In genomic region chr19:54190942-54191670, GRCh38 we compare ENCODE assay signal across 8 cellular contexts. TPM values are rescaled to one million over a fixed set of nuclear protein-coding genes. Genes with fewer than 3 reads are reported as not detected.
A peak's percentile ranks its signal among the peaks of the same experiment; 100 is the strongest.
DNase-seq lines count a peak whose midpoint lies in the region; ATAC-seq and TF ChIP-seq lines count a peak whose summit lies in the region.

Gene TSEN34, plus strand, starts transcription at chr19:54191308. Its CDS starts 57 bp downstream, at chr19:54191365.

- H3K9me3 ChIP-seq in Panc1 (ENCODE audit: control insufficient read depth, insufficient read depth, low read depth, low read length) (no peaks in the 10 kb centered on the region), thyroid gland (no peaks in the 10 kb centered on the region)

- peaks cover 13% of the 10 kb centered on the region; the same call in 1 of the 2 replicates for H3K4me1 ChIP-seq in Panc1 (ENCODE audit: control insufficient read depth, insufficient read depth, low read length)
- peaks cover 18 to 19% of the 10 kb centered on the region in 2 donors for H3K4me1 ChIP-seq in thyroid gland

- in situ Hi-C loops in Panc1 (cut with HindIII; ENCODE audit: low pct_unique_long_range_greater_than_20kb, low sequenced_read_pairs) = no loop called here

- no peaks in the 10 kb centered on the region for H3K27me3 Mint-ChIP-seq in IgD-negative memory B cell

- POLR2A ChIA-PET in Panc1 (lab: Charles Lee) = interaction anchor here (0.6 to 4.1 kb wide), 8 partner anchors 9 to 395 kb away, joined by 3 to 18 read pairs (median 4); partner anchors contain the start of genes CDC42EP5 and RPS9

- peak; percentile 19 for ATAC-seq in GM21576 (IDR thresholded peaks at IDR 0.05; ENCODE audit: unreplicated experiment)
- ATAC-seq in Panc1 = peak; percentile 55

- TSS peak; percentile 71 for BruUV-seq in Panc1 (replicated peaks; lab: Mats Ljungman, UMichigan)

- H3K9me3 Mint-ChIP-seq in IgD-negative memory B cell = no peaks in the 10 kb centered on the region

- H3K4me3 Mint-ChIP-seq in IgD-negative memory B cell = peak within 1 kb of the TSS; percentile 94 to 100 (median 98)

- intact Hi-C loops in Panc1 (cut with micrococcal nuclease; ENCODE audit: unreplicated experiment) (no loop called here), thyroid gland (cut with DNase I) (no loop called here)

- H3K36me3 ChIP-seq in Panc1 (ENCODE audit: control insufficient read depth, insufficient read depth, low read length) (peaks cover 13% of the 10 kb centered on the region), thyroid gland (peaks cover 0 to 9% of the 10 kb centered on the region in 2 donors)

- H3K27ac ChIP-seq in Panc1 (ENCODE audit: low read length) (peak within 1 kb of the TSS; percentile 96), thyroid gland (peak within 1 kb of the TSS; percentile 98 to 100 (median 99))

- no peaks in the 10 kb centered on the region for H3K27me3 ChIP-seq in Panc1 (ENCODE audit: control insufficient read depth, insufficient read depth, low read length)
- H3K27me3 ChIP-seq in thyroid gland = no peaks in the 10 kb centered on the region

- peak in 1 of 2 donors; percentile 76 for TF ChIP-seq POLR2A in thyroid gland (IDR thresholded peaks at IDR 0.05)

- H3K4me1 Mint-ChIP-seq in IgD-negative memory B cell = peaks cover 9 to 18% (median 12%) of the 10 kb centered on the region in 3 donors

- H3K27ac Mint-ChIP-seq in IgD-negative memory B cell = peak within 1 kb of the TSS; percentile 98 to 100 (median 99)

- TF ChIP-seq CTCF in Panc1 (IDR thresholded peaks at IDR 0.05) = no peak
- TF ChIP-seq CTCF in thyroid gland (IDR thresholded peaks at IDR 0.05) = no peak

- WGBS in thyroid gland, 2 donors = 0 to 1% methylated on average over 13 to 18 of the region's 76 CpGs

- no peaks in the 10 kb centered on the region for H3K36me3 Mint-ChIP-seq in IgD-negative memory B cell

- peak; percentile 88 for DNase-seq in EL
- DNase-seq in Panc1 (ENCODE audit: low read depth, low spot score) = no peak
- DNase-seq in activated naive CD4-positive, alpha-beta T cell (lab: John Stamatoyannopoulos, UW) = peak; percentile 84 to 92 (median 90)
- DNase-seq in glomerular endothelial cell (ENCODE audit: extremely low read depth, low read depth, low spot score) = no peak
- peak; percentile 83 for DNase-seq in occipital lobe (lab: John Stamatoyannopoulos, UW)
- DNase-seq in thyroid gland = peak; percentile 89 to 91

- H3K4me3 ChIP-seq in Panc1 (ENCODE audit: low read depth in 2 of 2, low read length in 2 of 2) (peak within 1 kb of the TSS; percentile 85 to 87), thyroid gland (replicated peaks in 1 of 3) (peak within 1 kb of the TSS; percentile 71 to 94 (median 79))

- CTCF ChIA-PET in Panc1 (lab: Charles Lee) = interaction anchor here (0.5 to 1.5 kb wide), 5 partner anchors 39 to 211 kb away, joined by 3 to 8 read pairs (median 3); no protein-coding TSS in a partner anchor

RNA-seq across cellular contexts. Expression of gene TSEN34, which starts in this region (rescaled TPM):
- polyA plus RNA-seq in IgD-negative memory B cell = 33.2 TPM
- total RNA-seq in Panc1 (2021; ENCODE audit: unreplicated experiment) (194 TPM), glomerular endothelial cell (92.9 and 140 TPM in 2 replicates), occipital lobe (34.2 TPM), thyroid gland (100 to 1,000 TPM in 1 of 4 donors, 10 to 100 TPM in 3; 58.1 to 102 (median 82.0) TPM)
- polyA plus RNA-seq in Panc1 (2012; ENCODE audit: insufficient read length) = 160 TPM

Comparison
In these comparisons a context has a peak if more than half of its experiments do, and no peak if none do; other contexts are left out.
1. DNase-seq: peak in EL (single experiment), activated naive CD4-positive, alpha-beta T cell (4 of 4), occipital lobe (single experiment) and thyroid gland (2 of 2); none in Panc1 (single experiment) and glomerular endothelial cell (single experiment).